ENCODE assay signal across 10 cellular contexts in the genomic region with DNA sequence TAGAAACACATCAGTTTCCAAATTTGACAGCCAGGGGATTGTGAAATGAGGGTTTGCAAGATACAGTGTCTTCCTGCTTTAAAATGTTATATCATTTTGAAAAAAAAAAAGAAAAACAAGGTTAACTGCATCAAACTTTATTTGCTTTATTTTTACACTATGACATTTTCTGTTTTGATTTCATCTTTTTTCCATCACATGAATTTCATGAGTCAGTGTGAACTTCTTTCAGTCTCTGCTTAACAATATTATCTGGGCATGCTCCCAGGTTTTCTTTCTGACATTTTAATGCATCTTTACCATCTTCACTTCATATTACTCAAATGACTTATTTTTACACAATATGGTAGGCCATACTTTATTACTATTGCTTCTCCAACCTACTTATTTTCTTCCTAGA. TPM values are rescaled to one million over a fixed set of nuclear protein-coding genes. Genes with fewer than 3 reads are reported as not detected.
DNase-seq lines count a peak whose midpoint lies in the region; ATAC-seq and TF ChIP-seq lines count a peak whose summit lies in the region.
"Had no signal": no experiment of that assay in that cellular context is flagged by ENCODE, and none has a peak within 500 bp of the region (broad histone marks: within the 10 kb centered on the region; RNA-seq: fewer than 3 reads in every experiment).

No MANE protein-coding gene starts in this region.

- ATAC-seq in left ventricle myocardium superior (no peak), HG03025 (IDR thresholded peaks at IDR 0.05; ENCODE audit: low FRiP score, unreplicated experiment) (no peak)

- H3K4me1 ChIP-seq in right atrium auricular region, result peaks cover 0 to 45% of the 10 kb centered on the region in 2 donors
- no peaks in the 10 kb centered on the region for H3K4me1 ChIP-seq in uterus

- H3K27ac ChIP-seq in right atrium auricular region (peak overlapping the region; percentile 95), uterus (peak overlapping the region; percentile 29 to 98)

- H3K4me3 ChIP-seq in right atrium auricular region (no peak overlapping the region), uterus (no peak overlapping the region)

- H3K27me3 ChIP-seq in right atrium auricular region (no peaks in the 10 kb centered on the region), uterus (no peaks in the 10 kb centered on the region)

- intact Hi-C loops in left ventricle myocardium superior (cut with micrococcal nuclease), result no loop called here
- intact Hi-C loops in uterus (cut with DNase I; ENCODE audit: low total_unique reads), result no loop called here

- no peak for TF ChIP-seq POLR2A in uterus (IDR thresholded peaks at IDR 0.05)

- no peaks in the 10 kb centered on the region for H3K9me3 ChIP-seq in right atrium auricular region
- no peaks in the 10 kb centered on the region for H3K9me3 ChIP-seq in uterus

- H3K36me3 ChIP-seq in right atrium auricular region (no peaks in the 10 kb centered on the region), uterus (no peaks in the 10 kb centered on the region)

- DNase-seq in right atrium auricular region (ENCODE audit: low spot score) (no peak), left ventricle myocardium superior (no peak), amniotic epithelial cell (ENCODE audit: low read depth) (peak; percentile 75), iris pigment epithelial cell (ENCODE audit: low read depth) (peak; percentile 77), uterus (no peak), NCI-H187 (lab: John Stamatoyannopoulos, UW) (no peak), NCI-H2081 (lab: John Stamatoyannopoulos, UW) (no peak)
- DNase-seq: CD4-positive, CD25-positive, alpha-beta regulatory T cell; stimulated activated CD4-positive, alpha-beta T cell treated with anti-CD3 and anti-CD28 coated beads, Interleukin-1b, Interleukin-23, amount 100 ng/mL, for 48 hours had no signal

- TF ChIP-seq CTCF in right atrium auricular region (IDR thresholded peaks at IDR 0.05) (no peak), uterus (IDR thresholded peaks at IDR 0.05) (no peak)

RNA-seq across cellular contexts. Expression of a gene that starts 1.9 kb away (rescaled TPM):
- total RNA-seq in right atrium auricular region (10 to 100 TPM; 12.2 to 12.7 TPM), left ventricle myocardium superior (10.2 TPM), uterus (10 to 100 TPM; 17.9 to 72.8 (median 40.6) TPM)

RNA-seq across cellular contexts. Expression of a gene that starts 43.2 kb away (rescaled TPM):
- total RNA-seq in right atrium auricular region, result 1 to 10 TPM; 1.8 to 2.7 TPM
- total RNA-seq in left ventricle myocardium superior, result 66.8 TPM
- 1 to 10 TPM in 3 of 4 donors, under 1 TPM in 1; under 0.01 to 9.3 (median 6.9) TPM for total RNA-seq in uterus
- total RNA-seq: CD4-positive, CD25-positive, alpha-beta regulatory T cell had no signal

Comparison
In these comparisons a context has a peak if more than half of its experiments do, and no peak if none do; other contexts are left out.
1. DNase-seq: peak in amniotic epithelial cell (single experiment) and iris pigment epithelial cell (single experiment); none in right atrium auricular region (single experiment), left ventricle myocardium superior (single experiment), uterus (0 of 2), NCI-H187 (0 of 2) and NCI-H2081 (0 of 2).